ENCODE assay signal across 9 cellular contexts in genomic region chr2:147388217-147388616, GRCh38.
"Had no signal": no experiment of that assay in that cellular context is flagged by ENCODE, and none has a peak within 500 bp of the region (broad histone marks: within the 10 kb centered on the region; RNA-seq: fewer than 3 reads in every experiment).

No MANE protein-coding gene starts in this region.

- DNase-seq: GM23248, GOT3, H7, HFFc6, IMR-90, KG1 had no signal

- ATAC-seq: HCT116, K562 had no signal

- H3K27ac Mint-ChIP-seq: HFFc6 had no signal

- H3K9me3 ChIP-seq: HAP-1 had no signal

- H3K9ac ChIP-seq: GM23248 had no signal

- H3K27ac ChIP-seq: GM23248 had no signal

- H2AFZ ChIP-seq: GM23248 had no signal

- H3K4me3 ChIP-seq: GM23248, HAP-1, K562 had no signal

- H3K4me3 Mint-ChIP-seq: HFFc6 had no signal

- H3K36me3 ChIP-seq: HAP-1 had no signal
